10 cellular contexts compared by ENCODE assay signal in genomic region chr7:118046086-118046485, GRCh38.
"Had no signal": no experiment of that assay in that cellular context is flagged by ENCODE, and none has a peak within 500 bp of the region (broad histone marks: within the 10 kb centered on the region; RNA-seq: fewer than 3 reads in every experiment).

No MANE protein-coding gene starts in this region.

- H3K9me3 ChIP-seq: HAP-1 had no signal

- H3K4me1 ChIP-seq: HAP-1 had no signal

- H3K4me2 ChIP-seq: GM23338 had no signal

- H3K9ac ChIP-seq: GM23248 had no signal

- H3K36me3 ChIP-seq: HAP-1 had no signal

- DNase-seq: GM23248, GOT3, H7, H9, HCEC 1CT, HFFc6 had no signal

- H3K4me3 ChIP-seq: GM23248, GM23338, HAP-1 had no signal

- FAIRE-seq: H54 had no signal

- H2AFZ ChIP-seq: GM23248, GM23338 had no signal

- H3K27ac ChIP-seq: GM23248 had no signal

- ATAC-seq: HCT116 had no signal
